Comparison of ENCODE assay signal across 2 cellular contexts in the genomic region with DNA sequence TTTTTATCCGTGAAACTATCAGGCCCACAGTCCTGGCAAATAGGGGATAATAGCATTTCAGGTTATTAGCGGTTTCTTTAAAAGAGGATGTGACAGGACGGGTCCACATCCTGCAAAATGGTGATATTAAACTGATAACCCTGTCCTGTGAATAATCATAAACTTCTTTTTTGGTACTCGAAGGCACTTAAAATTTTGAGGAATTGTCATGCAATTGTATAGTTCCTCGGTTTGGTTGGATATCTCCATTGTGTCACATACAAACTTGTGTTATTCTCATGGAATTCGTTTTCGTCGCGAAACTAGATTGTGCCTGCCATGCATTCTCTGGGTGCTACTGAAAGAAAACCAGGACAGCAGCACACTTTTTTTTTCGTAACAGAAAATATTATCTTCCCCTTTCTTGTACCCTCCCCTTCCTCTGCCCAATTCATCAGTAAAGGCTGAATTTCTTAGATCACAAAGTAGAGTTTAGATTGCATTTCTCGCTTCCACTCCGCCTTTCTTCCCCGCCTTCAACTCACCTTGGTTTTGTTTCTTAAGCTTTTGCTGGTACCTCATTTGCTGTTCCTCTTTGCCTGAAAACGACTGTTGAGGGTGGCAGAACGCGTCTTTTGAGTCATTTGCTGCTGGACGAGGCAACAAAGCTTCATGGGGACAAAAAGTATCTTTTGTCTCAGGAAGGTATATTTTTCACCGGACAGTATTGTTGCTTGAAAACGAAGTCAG.
TF ChIP-seq lines count a peak whose summit lies in the region.

No MANE protein-coding gene starts in this region.

TF ChIP-seq in SK-N-SH, 30 proteins besides CTCF, POLR2A, EP300 and RAD21 (continued from another document):
- no peak for TF ChIP-seq ZBTB33 (IDR thresholded peaks at IDR 0.05; ENCODE audit: borderline replicate concordance, low read depth)

TF ChIP-seq in K562, 482 proteins besides CTCF, POLR2A, EP300 and RAD21 (continued from another document):
- TF ChIP-seq ZBTB9 (CRISPR knock-in tag; IDR thresholded peaks at IDR 0.05) (no peak), FOXA3 (CRISPR knock-in tag; conservative IDR thresholded peaks at IDR 0.05 in 1 of 2, IDR thresholded peaks at IDR 0.05 in 1 of 2) (0 out of 4 replicates have a peak, but pooled peaks of 1 of the 2 experiments have one; percentile 2), MNT (conservative IDR thresholded peaks at IDR 0.05) (no peak), TRIM25 (IDR thresholded peaks at IDR 0.05; ENCODE audit: borderline replicate concordance) (no peak), NFE2 (IDR thresholded peaks at IDR 0.05; ENCODE audit: low read depth) (no peak), ZNF76 (CRISPR knock-in tag; IDR thresholded peaks at IDR 0.05; ENCODE audit: borderline replicate concordance) (no peak), SLC30A9 (CRISPR knock-in tag; IDR thresholded peaks at IDR 0.05) (no peak), CSDE1 (IDR thresholded peaks at IDR 0.05) (no peak), ZC3H11A (IDR thresholded peaks at IDR 0.05; ENCODE audit: low read depth, low read length) (no peak), HNRNPUL1 (IDR thresholded peaks at IDR 0.05; ENCODE audit: low read length) (no peak), ZNF274 (IDR thresholded peaks at IDR 0.05; ENCODE audit: borderline replicate concordance, low read depth, low read length) (no peak), KAT7 (CRISPR knock-in tag; IDR thresholded peaks at IDR 0.05; ENCODE audit: borderline replicate concordance) (0 out of 2 replicates have a peak, but pooled peaks have one; percentile 55), MIER1 (IDR thresholded peaks at IDR 0.05; ENCODE audit: low read depth) (no peak), CC2D1A (IDR thresholded peaks at IDR 0.05) (no peak)
- TF ChIP-seq, protein P1, sequence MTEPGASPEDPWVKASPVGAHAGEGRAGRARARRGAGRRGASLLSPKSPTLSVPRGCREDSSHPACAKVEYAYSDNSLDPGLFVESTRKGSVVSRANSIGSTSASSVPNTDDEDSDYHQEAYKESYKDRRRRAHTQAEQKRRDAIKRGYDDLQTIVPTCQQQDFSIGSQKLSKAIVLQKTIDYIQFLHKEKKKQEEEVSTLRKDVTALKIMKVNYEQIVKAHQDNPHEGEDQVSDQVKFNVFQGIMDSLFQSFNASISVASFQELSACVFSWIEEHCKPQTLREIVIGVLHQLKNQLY (CRISPR knock-in tag; conservative IDR thresholded peaks at IDR 0.05): no peak
- TF ChIP-seq, protein P2, sequence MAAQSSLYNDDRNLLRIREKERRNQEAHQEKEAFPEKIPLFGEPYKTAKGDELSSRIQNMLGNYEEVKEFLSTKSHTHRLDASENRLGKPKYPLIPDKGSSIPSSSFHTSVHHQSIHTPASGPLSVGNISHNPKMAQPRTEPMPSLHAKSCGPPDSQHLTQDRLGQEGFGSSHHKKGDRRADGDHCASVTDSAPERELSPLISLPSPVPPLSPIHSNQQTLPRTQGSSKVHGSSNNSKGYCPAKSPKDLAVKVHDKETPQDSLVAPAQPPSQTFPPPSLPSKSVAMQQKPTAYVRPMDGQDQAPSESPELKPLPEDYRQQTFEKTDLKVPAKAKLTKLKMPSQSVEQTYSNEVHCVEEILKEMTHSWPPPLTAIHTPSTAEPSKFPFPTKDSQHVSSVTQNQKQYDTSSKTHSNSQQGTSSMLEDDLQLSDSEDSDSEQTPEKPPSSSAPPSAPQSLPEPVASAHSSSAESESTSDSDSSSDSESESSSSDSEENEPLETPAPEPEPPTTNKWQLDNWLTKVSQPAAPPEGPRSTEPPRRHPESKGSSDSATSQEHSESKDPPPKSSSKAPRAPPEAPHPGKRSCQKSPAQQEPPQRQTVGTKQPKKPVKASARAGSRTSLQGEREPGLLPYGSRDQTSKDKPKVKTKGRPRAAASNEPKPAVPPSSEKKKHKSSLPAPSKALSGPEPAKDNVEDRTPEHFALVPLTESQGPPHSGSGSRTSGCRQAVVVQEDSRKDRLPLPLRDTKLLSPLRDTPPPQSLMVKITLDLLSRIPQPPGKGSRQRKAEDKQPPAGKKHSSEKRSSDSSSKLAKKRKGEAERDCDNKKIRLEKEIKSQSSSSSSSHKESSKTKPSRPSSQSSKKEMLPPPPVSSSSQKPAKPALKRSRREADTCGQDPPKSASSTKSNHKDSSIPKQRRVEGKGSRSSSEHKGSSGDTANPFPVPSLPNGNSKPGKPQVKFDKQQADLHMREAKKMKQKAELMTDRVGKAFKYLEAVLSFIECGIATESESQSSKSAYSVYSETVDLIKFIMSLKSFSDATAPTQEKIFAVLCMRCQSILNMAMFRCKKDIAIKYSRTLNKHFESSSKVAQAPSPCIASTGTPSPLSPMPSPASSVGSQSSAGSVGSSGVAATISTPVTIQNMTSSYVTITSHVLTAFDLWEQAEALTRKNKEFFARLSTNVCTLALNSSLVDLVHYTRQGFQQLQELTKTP (IDR thresholded peaks at IDR 0.05; ENCODE audit: low read depth in 1 of 2, partially characterized antibody in 2 of 2): no peak
- TF ChIP-seq, protein P3, sequence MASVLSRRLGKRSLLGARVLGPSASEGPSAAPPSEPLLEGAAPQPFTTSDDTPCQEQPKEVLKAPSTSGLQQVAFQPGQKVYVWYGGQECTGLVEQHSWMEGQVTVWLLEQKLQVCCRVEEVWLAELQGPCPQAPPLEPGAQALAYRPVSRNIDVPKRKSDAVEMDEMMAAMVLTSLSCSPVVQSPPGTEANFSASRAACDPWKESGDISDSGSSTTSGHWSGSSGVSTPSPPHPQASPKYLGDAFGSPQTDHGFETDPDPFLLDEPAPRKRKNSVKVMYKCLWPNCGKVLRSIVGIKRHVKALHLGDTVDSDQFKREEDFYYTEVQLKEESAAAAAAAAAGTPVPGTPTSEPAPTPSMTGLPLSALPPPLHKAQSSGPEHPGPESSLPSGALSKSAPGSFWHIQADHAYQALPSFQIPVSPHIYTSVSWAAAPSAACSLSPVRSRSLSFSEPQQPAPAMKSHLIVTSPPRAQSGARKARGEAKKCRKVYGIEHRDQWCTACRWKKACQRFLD (CRISPR knock-in tag; IDR thresholded peaks at IDR 0.05): 0 out of 2 replicates have a peak, but pooled peaks have one; percentile 12
